ENCODE assay signal across 8 cellular contexts in the genomic region with DNA sequence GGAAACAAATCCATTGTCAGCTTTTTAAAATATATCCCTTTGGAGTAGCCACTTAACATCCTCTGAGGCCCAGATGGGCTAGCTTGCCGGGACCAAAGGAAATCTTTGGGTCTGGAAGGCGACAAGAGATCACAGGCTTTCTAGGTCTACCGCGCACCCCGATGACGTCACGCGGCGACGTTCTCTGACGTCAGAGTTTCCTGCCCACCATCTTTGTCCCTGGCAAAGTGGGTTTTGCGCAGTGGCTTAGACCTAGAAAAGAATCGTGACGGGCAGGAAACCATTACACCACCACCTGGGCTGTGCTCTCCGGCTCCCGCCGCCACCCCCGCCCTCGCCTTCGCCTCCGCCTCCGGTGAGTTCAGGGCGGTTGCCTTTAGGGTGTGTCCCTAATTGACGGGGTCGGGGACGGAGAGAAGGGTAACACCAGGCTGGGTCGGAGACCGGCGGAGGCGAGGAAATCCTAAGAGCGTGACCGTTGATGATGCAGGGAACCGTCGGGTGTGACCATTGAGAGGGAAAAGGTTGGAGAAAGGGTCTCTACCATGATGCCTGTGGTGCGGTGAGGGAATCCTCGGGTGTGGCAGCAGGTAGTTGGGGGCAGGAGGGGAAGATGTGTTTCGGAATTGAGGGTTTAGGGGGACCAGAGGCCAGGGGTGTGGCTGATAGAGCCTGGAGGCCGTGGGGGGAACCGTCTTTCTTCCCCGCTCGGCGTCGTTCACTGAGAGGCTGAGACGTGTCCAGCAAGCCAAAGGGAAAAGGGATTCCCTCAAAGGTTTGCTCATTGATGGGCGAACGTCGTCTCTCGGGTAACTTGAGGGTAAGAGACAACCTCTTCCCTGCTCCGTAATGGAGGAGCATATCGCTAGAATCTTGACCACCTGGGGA. TPM values are rescaled to one million over a fixed set of nuclear protein-coding genes. Genes with fewer than 3 reads are reported as not detected.
DNase-seq lines count a peak whose midpoint lies in the region; ATAC-seq and TF ChIP-seq lines count a peak whose summit lies in the region.

Gene AP2B1, plus strand, starts transcription at position 249 of the 888 bp plus-strand sequence. CDS start 6,709 bp downstream, outside the sequence.

- peaks cover 34% of the 10 kb centered on the region for H3K79me2 ChIP-seq in parathyroid adenoma

- H3K4me3 ChIP-seq in GM12864 (ENCODE audit: low read depth, low read length) (peak within 1 kb of the TSS; percentile 92), cardiac muscle cell (peak within 1 kb of the TSS; percentile 86), parathyroid adenoma (ENCODE audit: low read depth, low read length) (peak within 1 kb of the TSS; percentile 95), tibial nerve (peak within 1 kb of the TSS; percentile 85 to 93 (median 86))

- H3K36me3 Mint-ChIP-seq in activated naive CD8-positive, alpha-beta T cell treated with anti-CD3 and anti-CD28 coated beads, Interleukin-2, amount 50 U/mL, for 24 hours (ENCODE audit: low read depth), result peaks cover 9% of the 10 kb centered on the region

- H3K9me3 Mint-ChIP-seq in activated naive CD8-positive, alpha-beta T cell treated with anti-CD3 and anti-CD28 coated beads, Interleukin-2, amount 50 U/mL, for 24 hours, result no peaks in the 10 kb centered on the region

- peak; percentile 91 to 95 for TF ChIP-seq EP300 in tibial nerve (IDR thresholded peaks at IDR 0.05)

- peaks cover 36% of the 10 kb centered on the region for H3K4me1 Mint-ChIP-seq in activated naive CD8-positive, alpha-beta T cell treated with anti-CD3 and anti-CD28 coated beads, Interleukin-2, amount 50 U/mL, for 24 hours

- H2AFZ ChIP-seq in parathyroid adenoma, result peak within 1 kb of the TSS; percentile 79

- H3K27me3 ChIP-seq in cardiac muscle cell, result peaks cover 27% of the 10 kb centered on the region
- no peaks in the 10 kb centered on the region for H3K27me3 ChIP-seq in parathyroid adenoma (ENCODE audit: control insufficient read depth, insufficient read depth, low read length)
- no peaks in the 10 kb centered on the region for H3K27me3 ChIP-seq in tibial nerve

- TF ChIP-seq CTCF in GM12864 (IDR thresholded peaks at IDR 0.05; ENCODE audit: low read depth, low read length, missing control alignments), result no peak
- TF ChIP-seq CTCF in cardiac muscle cell (IDR thresholded peaks at IDR 0.05; ENCODE audit: low read depth, low read length), result no peak
- no peak for TF ChIP-seq CTCF in parathyroid adenoma (IDR thresholded peaks at IDR 0.05)
- TF ChIP-seq CTCF in tibial nerve (IDR thresholded peaks at IDR 0.05), result peak in 2 of 5 experiments; percentile 20 to 43

- ATAC-seq in HG02759 (IDR thresholded peaks at IDR 0.05; ENCODE audit: unreplicated experiment), result peak; percentile 86
- ATAC-seq in activated naive CD8-positive, alpha-beta T cell treated with anti-CD3 and anti-CD28 coated beads, Interleukin-2, amount 50 U/mL, for 24 hours, result peak; percentile 95

- peaks cover 10% of the 10 kb centered on the region for H3K4me1 ChIP-seq in cardiac muscle cell (ENCODE audit: low read depth)
- peaks cover 9% of the 10 kb centered on the region for H3K4me1 ChIP-seq in parathyroid adenoma
- peaks cover 3 to 32% (median 12%) of the 10 kb centered on the region in 4 donors for H3K4me1 ChIP-seq in tibial nerve

- no peaks in the 10 kb centered on the region for H3K36me3 ChIP-seq in cardiac muscle cell
- H3K36me3 ChIP-seq in parathyroid adenoma (ENCODE audit: control insufficient read depth, insufficient read depth, low read length), result no peaks in the 10 kb centered on the region
- H3K36me3 ChIP-seq in tibial nerve, result peaks cover 0 to 5% (median 0%) of the 10 kb centered on the region in 3 donors

- TF ChIP-seq POLR2A in tibial nerve (IDR thresholded peaks at IDR 0.05), result peak; percentile 60 to 68

- H3K27ac ChIP-seq in cardiac muscle cell (peak within 1 kb of the TSS; percentile 92), parathyroid adenoma (peak within 1 kb of the TSS; percentile 85), tibial nerve (peak within 1 kb of the TSS; percentile 72 to 95 (median 94))

- peak; percentile 93 for DNase-seq in GM12864 (ENCODE audit: low read depth)
- DNase-seq in NCI-H1417 treated with DMSO at 0.1 percent for 48 hours (lab: John Stamatoyannopoulos, UW), result peak; percentile 83
- DNase-seq in SW480 (ENCODE audit: low spot score), result peak; percentile 96
- DNase-seq in activated naive CD8-positive, alpha-beta T cell treated with anti-CD3 and anti-CD28 coated beads, Interleukin-2, amount 50 U/mL, for 24 hours, result peak; percentile 96
- peak; percentile 91 to 98 for DNase-seq in cardiac muscle cell (ENCODE audit: low read depth in 1 of 2, low spot score in 1 of 2)
- peak; percentile 93 to 98 for DNase-seq in tibial nerve (ENCODE audit: low spot score in 2 of 2)

- peak within 1 kb of the TSS; percentile 98 for H3K27ac Mint-ChIP-seq in activated naive CD8-positive, alpha-beta T cell treated with anti-CD3 and anti-CD28 coated beads, Interleukin-2, amount 50 U/mL, for 24 hours

- H3K9ac ChIP-seq in parathyroid adenoma, result peak within 1 kb of the TSS; percentile 39

- peaks cover 2% of the 10 kb centered on the region for H3K27me3 Mint-ChIP-seq in activated naive CD8-positive, alpha-beta T cell treated with anti-CD3 and anti-CD28 coated beads, Interleukin-2, amount 50 U/mL, for 24 hours

- H3K9me3 ChIP-seq in cardiac muscle cell (ENCODE audit: low read depth), result no peaks in the 10 kb centered on the region
- no peaks in the 10 kb centered on the region for H3K9me3 ChIP-seq in parathyroid adenoma (ENCODE audit: control insufficient read depth, low read length)
- H3K9me3 ChIP-seq in tibial nerve, result no peaks in the 10 kb centered on the region

- peak within 1 kb of the TSS; percentile 100 for H3K4me3 Mint-ChIP-seq in activated naive CD8-positive, alpha-beta T cell treated with anti-CD3 and anti-CD28 coated beads, Interleukin-2, amount 50 U/mL, for 24 hours

- WGBS in tibial nerve, 2 donors, result 0% methylated on average over 50 of the region's 50 CpGs

- H3K4me2 ChIP-seq in parathyroid adenoma (ENCODE audit: low read length), result peak within 1 kb of the TSS; percentile 68

RNA-seq across cellular contexts. Expression of gene AP2B1, which starts in this region (rescaled TPM):
- total RNA-seq in cardiac muscle cell (83.5 and 90.9 TPM in 2 replicates), tibial nerve (10 to 100 TPM; 59.9 to 77.7 (median 62.0) TPM)
- 54.7 and 89.2 TPM in 2 replicates for polyA plus RNA-seq in cardiac muscle cell

Comparison
In these comparisons a context has a peak if more than half of its experiments do, and no peak if none do; other contexts are left out.
1. Peak in every context shown above with its lines: DNase-seq, ATAC-seq, H3K4me3 ChIP-seq and H3K27ac ChIP-seq.